In genomic region chr10:92689663-92690210, GRCh38 we compare ENCODE assay signal across 8 cellular contexts. TPM values are rescaled to one million over a fixed set of nuclear protein-coding genes. Genes with fewer than 3 reads are reported as not detected.
DNase-seq lines count a peak whose midpoint lies in the region; ATAC-seq lines count a peak whose summit lies in the region.

Gene HHEX, plus strand, starts transcription at chr10:92689955. Its CDS starts 32 bp downstream, at chr10:92689987.

- peak in 2 of 5 donors; percentile 15 to 29 for DNase-seq in CD4-positive, alpha-beta memory T cell
- DNase-seq in GM19238 (ENCODE audit: insufficient read length, low spot score), result peak; percentile 47
- DNase-seq in T-helper 2 cell, result peak in 3 of 5 experiments; percentile 13 to 44 (median 25)
- peak; percentile 28 for DNase-seq in dedifferentiated amniotic fluid mesenchymal stem cell (ENCODE audit: extremely low spot score)
- DNase-seq in left lobe of liver (ENCODE audit: low spot score), result peak; percentile 87
- DNase-seq in stimulated activated naive B cell treated with anti-CD40 and anti-IgM and Interleukin-4, amounts not matched to agents 10 μg/mL and 1 μg/mL and 100 μg/mL, for 72 hours, result peak; percentile 76

- POLR2A ChIA-PET in CD4-positive, alpha-beta memory T cell (lab: Charles Lee; ENCODE audit: partially characterized antibody), result interaction anchor here (0.5 to 1.4 kb wide), 4 partner anchors 9 to 779 kb away, joined by 4 to 9 read pairs (median 4); partner anchors contain the start of gene EXOC6

- peaks cover 37% of the 10 kb centered on the region for H3K27me3 ChIP-seq in CD4-positive, alpha-beta memory T cell (ENCODE audit: insufficient read depth, low read length)
- H3K27me3 ChIP-seq in HUES64 (ENCODE audit: insufficient read depth, low read length), result peaks cover 84% of the 10 kb centered on the region

- peaks cover 0 to 8% (median 2%) of the 10 kb centered on the region in 8 donors for H3K9me3 Mint-ChIP-seq in CD4-positive, alpha-beta memory T cell
- peaks cover 7 to 12% of the 10 kb centered on the region in 2 donors for H3K9me3 Mint-ChIP-seq in stimulated activated naive B cell treated with anti-CD40 and anti-IgM and Interleukin-4, amounts not matched to agents 10 μg/mL and 1 μg/mL and 100 μg/mL, for 72 hours

- peaks cover 29 to 42% of the 10 kb centered on the region in 2 donors for H3K27me3 Mint-ChIP-seq in CD4-positive, alpha-beta memory T cell
- H3K27me3 Mint-ChIP-seq in stimulated activated naive B cell treated with anti-CD40 and anti-IgM and Interleukin-4, amounts not matched to agents 10 μg/mL and 1 μg/mL and 100 μg/mL, for 72 hours, result no peaks in the 10 kb centered on the region

- H3K27ac Mint-ChIP-seq in CD4-positive, alpha-beta memory T cell, result peak within 1 kb of the TSS in 4 of 7 donors; percentile 13 to 84 (median 56)
- peak within 1 kb of the TSS; percentile 95 for H3K27ac Mint-ChIP-seq in stimulated activated naive B cell treated with anti-CD40 and anti-IgM and Interleukin-4, amounts not matched to agents 10 μg/mL and 1 μg/mL and 100 μg/mL, for 72 hours

- ATAC-seq in left lobe of liver (peak; percentile 80), HG03469 (IDR thresholded peaks at IDR 0.05; ENCODE audit: unreplicated experiment) (no peak)
- peak; percentile 71 to 77 for ATAC-seq in stimulated activated naive B cell treated with anti-CD40 and anti-IgM and Interleukin-4, amounts not matched to agents 10 μg/mL and 1 μg/mL and 100 μg/mL, for 72 hours (replicated peaks)

- H3K4me3 ChIP-seq in CD4-positive, alpha-beta memory T cell (ENCODE audit: low read length in 2 of 2), result peak within 1 kb of the TSS; percentile 43 to 47
- peak within 1 kb of the TSS; percentile 49 for H3K4me3 ChIP-seq in HUES64 (ENCODE audit: low read length)

- H3K27ac ChIP-seq in CD4-positive, alpha-beta memory T cell (ENCODE audit: low read depth, low read length), result no peak within 1 kb of the TSS
- H3K27ac ChIP-seq in HUES64 (ENCODE audit: low read depth, low read length), result no peak within 1 kb of the TSS; the same call in 1 of the 2 replicates

- H3K4me1 Mint-ChIP-seq in CD4-positive, alpha-beta memory T cell, result peaks cover 9 to 33% (median 26%) of the 10 kb centered on the region in 4 donors
- peaks cover 18 to 46% of the 10 kb centered on the region in 2 donors for H3K4me1 Mint-ChIP-seq in stimulated activated naive B cell treated with anti-CD40 and anti-IgM and Interleukin-4, amounts not matched to agents 10 μg/mL and 1 μg/mL and 100 μg/mL, for 72 hours

- peaks cover 25% of the 10 kb centered on the region for H3K4me1 ChIP-seq in CD4-positive, alpha-beta memory T cell (ENCODE audit: insufficient read depth, low read length)
- peaks cover 30% of the 10 kb centered on the region for H3K4me1 ChIP-seq in HUES64 (ENCODE audit: insufficient read depth, low read length)

- peak within 1 kb of the TSS; percentile 77 to 91 (median 86) for H3K4me3 Mint-ChIP-seq in CD4-positive, alpha-beta memory T cell
- peak within 1 kb of the TSS; percentile 84 to 89 for H3K4me3 Mint-ChIP-seq in stimulated activated naive B cell treated with anti-CD40 and anti-IgM and Interleukin-4, amounts not matched to agents 10 μg/mL and 1 μg/mL and 100 μg/mL, for 72 hours

- H3K9me3 ChIP-seq in CD4-positive, alpha-beta memory T cell (ENCODE audit: control insufficient read depth in 1 of 2, low read length in 2 of 2), result no peaks in the 10 kb centered on the region
- no peaks in the 10 kb centered on the region for H3K9me3 ChIP-seq in HUES64 (ENCODE audit: insufficient read depth, low read depth, low read length)

- H3K36me3 ChIP-seq in CD4-positive, alpha-beta memory T cell (ENCODE audit: insufficient read depth, low read length), result no peaks in the 10 kb centered on the region
- H3K36me3 ChIP-seq in HUES64 (ENCODE audit: insufficient read depth, low read length), result no peaks in the 10 kb centered on the region

- H3K9ac ChIP-seq in HUES64 (ENCODE audit: low read depth, low read length), result no peak within 1 kb of the TSS; the same call in 1 of the 2 replicates

- intact Hi-C loops in CD4-positive, alpha-beta memory T cell (cut with micrococcal nuclease), result loop anchor here (5.0 to 10.0 kb wide), 2 partner anchors 97 to 155 kb away; partner anchors contain the start of genes EXOC6 and KIF11

- under 1% methylated on average over 79 of the region's 79 CpGs for WGBS in HUES64

- H3K36me3 Mint-ChIP-seq in CD4-positive, alpha-beta memory T cell, result peaks cover 0 to 1% of the 10 kb centered on the region in 2 donors
- H3K36me3 Mint-ChIP-seq in stimulated activated naive B cell treated with anti-CD40 and anti-IgM and Interleukin-4, amounts not matched to agents 10 μg/mL and 1 μg/mL and 100 μg/mL, for 72 hours, result peaks cover 11 to 28% of the 10 kb centered on the region in 2 donors

- CTCF ChIA-PET in CD4-positive, alpha-beta memory T cell (lab: Charles Lee; ENCODE audit: partially characterized antibody), result no interaction called here

RNA-seq across cellular contexts. Expression of gene HHEX, which starts in this region (rescaled TPM):
- under 1 TPM in 1 of 2 experiments, not detected in 1; 0.32 TPM for total RNA-seq in CD4-positive, alpha-beta memory T cell
- polyA plus RNA-seq in CD4-positive, alpha-beta memory T cell, result 1 to 10 TPM in 1 of 2 donors, under 1 TPM in 1; 0.98 to 1.2 TPM
- 2.7 TPM for polyA plus RNA-seq in HUES64 (2013, experiment 1 of 2)
- polyA plus RNA-seq in HUES64 (2013, experiment 2 of 2), result 3.0 TPM
- total RNA-seq in left lobe of liver, result 47.4 TPM

Comparison
In these comparisons a context has a peak if more than half of its experiments do, and no peak if none do; other contexts are left out.
1. RNA of gene HHEX (total RNA-seq): 47.4 TPM in left lobe of liver (single experiment); 0.32 TPM in CD4-positive, alpha-beta memory T cell; every median in the first group is over 10 times any median in the second.